ENCODE assay signal across 34 cellular contexts in genomic region chr1:51982161-51982560, GRCh38.
"Had no signal": no experiment of that assay in that cellular context is flagged by ENCODE, and none has a peak within 500 bp of the region (broad histone marks: within the 10 kb centered on the region; RNA-seq: fewer than 3 reads in every experiment).

No MANE protein-coding gene starts in this region.

- DNase-seq: Karpas-422, Kasumi-1, MG63, MM.1S, MV-4-11, NCI-H1048, NCI-H1092, NCI-H1092 treated with DMSO at 0.1 percent for 48 hours, NCI-H1105, NCI-H1105 treated with DMSO at 0.1 percent for 48 hours, NCI-H1417, NCI-H1417 treated with DMSO at 0.1 percent for 48 hours, NCI-H1436, NCI-H1436 treated with DMSO at 0.1 percent for 48 hours, NCI-H146, NCI-H1694, NCI-H1694 treated with DMSO at 0.1 percent for 48 hours, NCI-H187, NCI-H187 treated with DMSO at 0.1 percent for 48 hours, NCI-H1930, NCI-H2029, NCI-H2029 treated with DMSO at 0.1 percent for 48 hours, NCI-H2081, NCI-H2081 treated with DMSO at 0.1 percent for 48 hours, NCI-H2107, NCI-H2171, NCI-H2171 treated with DMSO at 0.1 percent for 48 hours, NCI-H2227 treated with DMSO at 0.1 percent for 48 hours, NCI-H226, NCI-H345, NCI-H446, NCI-H446 treated with DMSO at 0.1 percent for 48 hours, NCI-H510A, NCI-H510A treated with DMSO at 0.1 percent for 48 hours had no signal

- H3K36me3 ChIP-seq: MG63 had no signal

- H3K27me3 ChIP-seq: MG63 had no signal

- H3K4me3 ChIP-seq: MG63 had no signal

- H3K9me3 ChIP-seq: MG63 had no signal
